In the genomic region with DNA sequence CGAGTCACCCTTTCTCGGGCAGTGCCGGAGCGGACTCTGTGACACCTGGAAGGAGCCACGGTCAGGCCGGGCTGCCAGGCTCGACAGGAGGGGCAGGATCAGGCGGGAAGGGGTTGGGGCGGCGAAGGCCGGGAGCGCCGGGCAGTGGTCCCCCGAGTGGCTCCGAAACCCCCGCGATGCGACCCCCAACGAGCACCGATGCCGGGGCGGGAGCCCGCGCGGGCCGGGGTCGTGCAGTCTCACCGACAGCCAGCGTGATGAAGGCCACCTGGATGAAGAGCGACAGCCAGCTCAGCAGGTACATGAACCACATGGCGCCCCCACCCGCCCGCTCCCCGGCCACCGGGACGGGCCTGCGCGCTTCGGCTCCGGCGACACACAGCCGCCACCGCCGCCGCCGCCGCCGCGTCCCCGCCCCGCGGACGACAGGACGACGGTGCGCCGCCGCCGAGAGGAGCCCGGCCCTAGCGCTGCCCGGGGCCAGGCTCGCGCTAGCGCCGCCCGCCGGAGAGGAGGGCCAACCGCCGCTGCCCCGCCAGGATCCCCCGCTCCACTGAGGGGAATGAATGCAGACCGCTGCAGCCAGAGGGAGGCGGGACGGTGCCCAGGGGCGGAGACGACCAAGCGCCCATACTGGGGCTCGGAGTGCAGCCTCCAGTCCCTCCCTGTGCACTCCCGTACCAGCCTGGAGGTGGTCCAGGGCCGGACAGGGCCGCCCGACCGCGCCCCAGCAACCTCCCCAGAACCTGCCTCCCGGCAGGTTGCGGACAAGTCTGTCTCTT, we compare ENCODE assay signal across 1 cellular context.
TF ChIP-seq lines count a peak whose summit lies in the region.

TSS of gene TEX261 (minus strand) at position 429 of the 782 bp plus-strand sequence. CDS start at position 313, 116 bp downstream.

TF ChIP-seq in HepG2, 621 proteins besides CTCF, POLR2A, EP300 and RAD21 (continued from another document and continues in another):
- 0 out of 2 replicates have a peak, but pooled peaks have one; percentile 25 for TF ChIP-seq TEAD2 (CRISPR knock-in tag; IDR thresholded peaks at IDR 0.05)
- TF ChIP-seq ZNF432 (CRISPR knock-in tag; IDR thresholded peaks at IDR 0.05; ENCODE audit: borderline replicate concordance): no peak
- TF ChIP-seq NCOA2 (CRISPR knock-in tag; IDR thresholded peaks at IDR 0.05): no peak
- TF ChIP-seq RARA (CRISPR knock-in tag; IDR thresholded peaks at IDR 0.05): no peak
- peak; percentile 21; the same call in 1 of the 2 replicates for TF ChIP-seq FOXA3 (CRISPR knock-in tag; IDR thresholded peaks at IDR 0.05)
- TF ChIP-seq, protein P1, sequence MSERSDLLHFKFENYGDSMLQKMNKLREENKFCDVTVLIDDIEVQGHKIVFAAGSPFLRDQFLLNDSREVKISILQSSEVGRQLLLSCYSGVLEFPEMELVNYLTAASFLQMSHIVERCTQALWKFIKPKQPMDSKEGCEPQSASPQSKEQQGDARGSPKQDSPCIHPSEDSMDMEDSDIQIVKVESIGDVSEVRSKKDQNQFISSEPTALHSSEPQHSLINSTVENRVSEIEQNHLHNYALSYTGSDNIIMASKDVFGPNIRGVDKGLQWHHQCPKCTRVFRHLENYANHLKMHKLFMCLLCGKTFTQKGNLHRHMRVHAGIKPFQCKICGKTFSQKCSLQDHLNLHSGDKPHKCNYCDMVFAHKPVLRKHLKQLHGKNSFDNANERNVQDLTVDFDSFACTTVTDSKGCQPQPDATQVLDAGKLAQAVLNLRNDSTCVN (CRISPR knock-in tag; IDR thresholded peaks at IDR 0.05; ENCODE audit: borderline replicate concordance): no peak
- peak; percentile 62; the same call in 1 of the 2 replicates for TF ChIP-seq ZNF547 (CRISPR knock-in tag; IDR thresholded peaks at IDR 0.05)
- TF ChIP-seq ZNF20 (CRISPR knock-in tag; IDR thresholded peaks at IDR 0.05): no peak
- TF ChIP-seq ZNF205 (CRISPR knock-in tag; IDR thresholded peaks at IDR 0.05): no peak; the same call in 1 of the 2 replicates
- TF ChIP-seq, protein P2, sequence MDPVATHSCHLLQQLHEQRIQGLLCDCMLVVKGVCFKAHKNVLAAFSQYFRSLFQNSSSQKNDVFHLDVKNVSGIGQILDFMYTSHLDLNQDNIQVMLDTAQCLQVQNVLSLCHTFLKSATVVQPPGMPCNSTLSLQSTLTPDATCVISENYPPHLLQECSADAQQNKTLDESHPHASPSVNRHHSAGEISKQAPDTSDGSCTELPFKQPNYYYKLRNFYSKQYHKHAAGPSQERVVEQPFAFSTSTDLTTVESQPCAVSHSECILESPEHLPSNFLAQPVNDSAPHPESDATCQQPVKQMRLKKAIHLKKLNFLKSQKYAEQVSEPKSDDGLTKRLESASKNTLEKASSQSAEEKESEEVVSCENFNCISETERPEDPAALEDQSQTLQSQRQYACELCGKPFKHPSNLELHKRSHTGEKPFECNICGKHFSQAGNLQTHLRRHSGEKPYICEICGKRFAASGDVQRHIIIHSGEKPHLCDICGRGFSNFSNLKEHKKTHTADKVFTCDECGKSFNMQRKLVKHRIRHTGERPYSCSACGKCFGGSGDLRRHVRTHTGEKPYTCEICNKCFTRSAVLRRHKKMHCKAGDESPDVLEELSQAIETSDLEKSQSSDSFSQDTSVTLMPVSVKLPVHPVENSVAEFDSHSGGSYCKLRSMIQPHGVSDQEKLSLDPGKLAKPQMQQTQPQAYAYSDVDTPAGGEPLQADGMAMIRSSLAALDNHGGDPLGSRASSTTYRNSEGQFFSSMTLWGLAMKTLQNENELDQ (CRISPR knock-in tag; IDR thresholded peaks at IDR 0.05; ENCODE audit: borderline replicate concordance): no peak
- TF ChIP-seq, protein P3, sequence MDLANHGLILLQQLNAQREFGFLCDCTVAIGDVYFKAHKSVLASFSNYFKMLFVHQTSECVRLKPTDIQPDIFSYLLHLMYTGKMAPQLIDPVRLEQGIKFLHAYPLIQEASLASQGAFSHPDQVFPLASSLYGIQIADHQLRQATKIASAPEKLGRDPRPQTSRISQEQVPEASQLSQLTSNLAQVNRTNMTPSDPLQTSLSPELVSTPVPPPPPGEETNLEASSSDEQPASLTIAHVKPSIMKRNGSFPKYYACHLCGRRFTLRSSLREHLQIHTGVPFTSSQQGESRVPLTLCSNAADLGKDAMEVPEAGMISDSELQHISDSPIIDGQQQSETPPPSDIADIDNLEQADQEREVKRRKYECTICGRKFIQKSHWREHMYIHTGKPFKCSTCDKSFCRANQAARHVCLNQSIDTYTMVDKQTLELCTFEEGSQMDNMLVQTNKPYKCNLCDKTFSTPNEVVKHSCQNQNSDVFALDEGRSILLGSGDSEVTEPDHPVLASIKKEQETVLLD (CRISPR knock-in tag; IDR thresholded peaks at IDR 0.05; ENCODE audit: low read depth): peak; percentile 97
- TF ChIP-seq PTBP1 (IDR thresholded peaks at IDR 0.05; ENCODE audit: low read depth, low read length, poor library complexity, severe bottlenecking): no peak
- peak; percentile 37 for TF ChIP-seq KDM5A (IDR thresholded peaks at IDR 0.05; ENCODE audit: borderline replicate concordance, low read length)
- no peak for TF ChIP-seq FIP1L1 (IDR thresholded peaks at IDR 0.05; ENCODE audit: borderline replicate concordance, insufficient read depth, low read depth, low read length)
- TF ChIP-seq SRY (CRISPR knock-in tag; IDR thresholded peaks at IDR 0.05): no peak; the same call in 1 of the 2 replicates
- TF ChIP-seq KLF6 (CRISPR knock-in tag; IDR thresholded peaks at IDR 0.05): 0 out of 2 replicates have a peak, but pooled peaks have one; percentile 39
- no peak for TF ChIP-seq SMC3 (IDR thresholded peaks at IDR 0.05; ENCODE audit: low read length)
- no peak for TF ChIP-seq DZIP1 (CRISPR knock-in tag; IDR thresholded peaks at IDR 0.05)
- TF ChIP-seq ZNF563 (CRISPR knock-in tag; IDR thresholded peaks at IDR 0.05): peak; percentile 38
- TF ChIP-seq ZNF460 (CRISPR knock-in tag; IDR thresholded peaks at IDR 0.05; ENCODE audit: borderline replicate concordance): no peak
- TF ChIP-seq, protein P4, sequence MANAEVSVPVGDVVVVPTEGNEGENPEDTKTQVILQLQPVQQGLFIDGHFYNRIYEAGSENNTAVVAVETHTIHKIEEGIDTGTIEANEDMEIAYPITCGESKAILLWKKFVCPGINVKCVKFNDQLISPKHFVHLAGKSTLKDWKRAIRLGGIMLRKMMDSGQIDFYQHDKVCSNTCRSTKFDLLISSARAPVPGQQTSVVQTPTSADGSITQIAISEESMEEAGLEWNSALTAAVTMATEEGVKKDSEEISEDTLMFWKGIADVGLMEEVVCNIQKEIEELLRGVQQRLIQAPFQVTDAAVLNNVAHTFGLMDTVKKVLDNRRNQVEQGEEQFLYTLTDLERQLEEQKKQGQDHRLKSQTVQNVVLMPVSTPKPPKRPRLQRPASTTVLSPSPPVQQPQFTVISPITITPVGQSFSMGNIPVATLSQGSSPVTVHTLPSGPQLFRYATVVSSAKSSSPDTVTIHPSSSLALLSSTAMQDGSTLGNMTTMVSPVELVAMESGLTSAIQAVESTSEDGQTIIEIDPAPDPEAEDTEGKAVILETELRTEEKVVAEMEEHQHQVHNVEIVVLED (CRISPR knock-in tag; IDR thresholded peaks at IDR 0.05; ENCODE audit: borderline replicate concordance): peak; percentile 97
- no peak for TF ChIP-seq PHB2 (IDR thresholded peaks at IDR 0.05; ENCODE audit: partially characterized antibody)
- peak; percentile 91 for TF ChIP-seq AKAP8 (CRISPR knock-in tag; IDR thresholded peaks at IDR 0.05)
- TF ChIP-seq, protein P5, sequence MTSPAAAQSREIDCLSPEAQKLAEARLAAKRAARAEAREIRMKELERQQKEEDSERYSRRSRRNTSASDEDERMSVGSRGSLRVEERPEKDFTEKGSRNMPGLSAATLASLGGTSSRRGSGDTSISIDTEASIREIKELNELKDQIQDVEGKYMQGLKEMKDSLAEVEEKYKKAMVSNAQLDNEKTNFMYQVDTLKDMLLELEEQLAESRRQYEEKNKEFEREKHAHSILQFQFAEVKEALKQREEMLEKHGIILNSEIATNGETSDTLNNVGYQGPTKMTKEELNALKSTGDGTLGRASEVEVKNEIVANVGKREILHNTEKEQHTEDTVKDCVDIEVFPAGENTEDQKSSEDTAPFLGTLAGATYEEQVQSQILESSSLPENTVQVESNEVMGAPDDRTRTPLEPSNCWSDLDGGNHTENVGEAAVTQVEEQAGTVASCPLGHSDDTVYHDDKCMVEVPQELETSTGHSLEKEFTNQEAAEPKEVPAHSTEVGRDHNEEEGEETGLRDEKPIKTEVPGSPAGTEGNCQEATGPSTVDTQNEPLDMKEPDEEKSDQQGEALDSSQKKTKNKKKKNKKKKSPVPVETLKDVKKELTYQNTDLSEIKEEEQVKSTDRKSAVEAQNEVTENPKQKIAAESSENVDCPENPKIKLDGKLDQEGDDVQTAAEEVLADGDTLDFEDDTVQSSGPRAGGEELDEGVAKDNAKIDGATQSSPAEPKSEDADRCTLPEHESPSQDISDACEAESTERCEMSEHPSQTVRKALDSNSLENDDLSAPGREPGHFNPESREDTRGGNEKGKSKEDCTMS (CRISPR knock-in tag; conservative IDR thresholded peaks at IDR 0.05): no peak
- TF ChIP-seq ATF5 (CRISPR knock-in tag; IDR thresholded peaks at IDR 0.05; ENCODE audit: low read depth): 0 out of 2 replicates have a peak, but pooled peaks have one; percentile 68
- 0 out of 2 replicates have a peak, but pooled peaks have one; percentile 38 for TF ChIP-seq ZNF672 (CRISPR knock-in tag; IDR thresholded peaks at IDR 0.05)
- TF ChIP-seq GATAD1 (CRISPR knock-in tag; IDR thresholded peaks at IDR 0.05): peak; percentile 87
- TF ChIP-seq, protein P6, sequence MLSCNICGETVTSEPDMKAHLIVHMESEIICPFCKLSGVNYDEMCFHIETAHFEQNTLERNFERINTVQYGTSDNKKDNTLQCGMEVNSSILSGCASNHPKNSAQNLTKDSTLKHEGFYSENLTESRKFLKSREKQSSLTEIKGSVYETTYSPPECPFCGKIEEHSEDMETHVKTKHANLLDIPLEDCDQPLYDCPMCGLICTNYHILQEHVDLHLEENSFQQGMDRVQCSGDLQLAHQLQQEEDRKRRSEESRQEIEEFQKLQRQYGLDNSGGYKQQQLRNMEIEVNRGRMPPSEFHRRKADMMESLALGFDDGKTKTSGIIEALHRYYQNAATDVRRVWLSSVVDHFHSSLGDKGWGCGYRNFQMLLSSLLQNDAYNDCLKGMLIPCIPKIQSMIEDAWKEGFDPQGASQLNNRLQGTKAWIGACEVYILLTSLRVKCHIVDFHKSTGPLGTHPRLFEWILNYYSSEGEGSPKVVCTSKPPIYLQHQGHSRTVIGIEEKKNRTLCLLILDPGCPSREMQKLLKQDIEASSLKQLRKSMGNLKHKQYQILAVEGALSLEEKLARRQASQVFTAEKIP (CRISPR knock-in tag; IDR thresholded peaks at IDR 0.05; ENCODE audit: borderline replicate concordance): no peak
- TF ChIP-seq, protein P7, sequence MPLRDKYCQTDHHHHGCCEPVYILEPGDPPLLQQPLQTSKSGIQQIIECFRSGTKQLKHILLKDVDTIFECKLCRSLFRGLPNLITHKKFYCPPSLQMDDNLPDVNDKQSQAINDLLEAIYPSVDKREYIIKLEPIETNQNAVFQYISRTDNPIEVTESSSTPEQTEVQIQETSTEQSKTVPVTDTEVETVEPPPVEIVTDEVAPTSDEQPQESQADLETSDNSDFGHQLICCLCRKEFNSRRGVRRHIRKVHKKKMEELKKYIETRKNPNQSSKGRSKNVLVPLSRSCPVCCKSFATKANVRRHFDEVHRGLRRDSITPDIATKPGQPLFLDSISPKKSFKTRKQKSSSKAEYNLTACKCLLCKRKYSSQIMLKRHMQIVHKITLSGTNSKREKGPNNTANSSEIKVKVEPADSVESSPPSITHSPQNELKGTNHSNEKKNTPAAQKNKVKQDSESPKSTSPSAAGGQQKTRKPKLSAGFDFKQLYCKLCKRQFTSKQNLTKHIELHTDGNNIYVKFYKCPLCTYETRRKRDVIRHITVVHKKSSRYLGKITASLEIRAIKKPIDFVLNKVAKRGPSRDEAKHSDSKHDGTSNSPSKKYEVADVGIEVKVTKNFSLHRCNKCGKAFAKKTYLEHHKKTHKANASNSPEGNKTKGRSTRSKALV (CRISPR knock-in tag; IDR thresholded peaks at IDR 0.05): no peak
- no peak; the same call in none of the 2 replicates for TF ChIP-seq ZNF792 (CRISPR knock-in tag; IDR thresholded peaks at IDR 0.05)
- no peak for TF ChIP-seq CREM (IDR thresholded peaks at IDR 0.05)
- TF ChIP-seq CREM (CRISPR knock-in tag; IDR thresholded peaks at IDR 0.05): no peak
- TF ChIP-seq, protein P8, sequence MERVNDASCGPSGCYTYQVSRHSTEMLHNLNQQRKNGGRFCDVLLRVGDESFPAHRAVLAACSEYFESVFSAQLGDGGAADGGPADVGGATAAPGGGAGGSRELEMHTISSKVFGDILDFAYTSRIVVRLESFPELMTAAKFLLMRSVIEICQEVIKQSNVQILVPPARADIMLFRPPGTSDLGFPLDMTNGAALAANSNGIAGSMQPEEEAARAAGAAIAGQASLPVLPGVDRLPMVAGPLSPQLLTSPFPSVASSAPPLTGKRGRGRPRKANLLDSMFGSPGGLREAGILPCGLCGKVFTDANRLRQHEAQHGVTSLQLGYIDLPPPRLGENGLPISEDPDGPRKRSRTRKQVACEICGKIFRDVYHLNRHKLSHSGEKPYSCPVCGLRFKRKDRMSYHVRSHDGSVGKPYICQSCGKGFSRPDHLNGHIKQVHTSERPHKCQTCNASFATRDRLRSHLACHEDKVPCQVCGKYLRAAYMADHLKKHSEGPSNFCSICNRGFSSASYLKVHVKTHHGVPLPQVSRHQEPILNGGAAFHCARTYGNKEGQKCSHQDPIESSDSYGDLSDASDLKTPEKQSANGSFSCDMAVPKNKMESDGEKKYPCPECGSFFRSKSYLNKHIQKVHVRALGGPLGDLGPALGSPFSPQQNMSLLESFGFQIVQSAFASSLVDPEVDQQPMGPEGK (CRISPR knock-in tag; IDR thresholded peaks at IDR 0.05): peak; percentile 76
- TF ChIP-seq IKZF1 (IDR thresholded peaks at IDR 0.05): no peak
- no peak for TF ChIP-seq MTF1 (CRISPR knock-in tag; IDR thresholded peaks at IDR 0.05)
- TF ChIP-seq NR2C2 (CRISPR knock-in tag; IDR thresholded peaks at IDR 0.05; ENCODE audit: borderline replicate concordance): peak; percentile 68
- no peak for TF ChIP-seq DPF2 (CRISPR knock-in tag; IDR thresholded peaks at IDR 0.05; ENCODE audit: borderline replicate concordance, low read depth)
- TF ChIP-seq HOXA5 (CRISPR knock-in tag; IDR thresholded peaks at IDR 0.05): peak; percentile 41; the same call in 1 of the 2 replicates
